In genomic region chr3:58177747-58178527, GRCh38 we compare ENCODE assay signal across 1 cellular context.
A peak's percentile ranks its signal among the peaks of the same experiment; 100 is the strongest.
TF ChIP-seq lines count a peak whose summit lies in the region.

No MANE protein-coding gene starts in this region.

TF ChIP-seq in HepG2, 621 proteins besides CTCF, POLR2A, EP300 and RAD21 (continued from another document and continues in another):
- TF ChIP-seq ZXDC (CRISPR knock-in tag; IDR thresholded peaks at IDR 0.05) (no peak), ZNF747 (CRISPR knock-in tag; IDR thresholded peaks at IDR 0.05; ENCODE audit: borderline replicate concordance) (no peak), ZNF572 (CRISPR knock-in tag; IDR thresholded peaks at IDR 0.05) (no peak), JUND (CRISPR knock-in tag; IDR thresholded peaks at IDR 0.05) (no peak), SP1 (IDR thresholded peaks at IDR 0.05) (no peak), SP1 (CRISPR knock-in tag; IDR thresholded peaks at IDR 0.05) (0 out of 2 replicates have a peak, but pooled peaks have one; percentile 38), KLF15 (CRISPR knock-in tag; IDR thresholded peaks at IDR 0.05; ENCODE audit: borderline replicate concordance) (no peak), ZNF512 (CRISPR knock-in tag; IDR thresholded peaks at IDR 0.05) (no peak), NCOA2 (CRISPR knock-in tag; IDR thresholded peaks at IDR 0.05) (0 out of 2 replicates have a peak, but pooled peaks have one; percentile 20), ZNF740 (CRISPR knock-in tag; IDR thresholded peaks at IDR 0.05) (no peak), ZC3H13 (CRISPR knock-in tag; IDR thresholded peaks at IDR 0.05) (no peak), ZNF563 (CRISPR knock-in tag; IDR thresholded peaks at IDR 0.05) (no peak), ZNF431 (CRISPR knock-in tag; IDR thresholded peaks at IDR 0.05; ENCODE audit: borderline replicate concordance, low read depth) (no peak), TCF12 (IDR thresholded peaks at IDR 0.05) (no peak), TCF12 (CRISPR knock-in tag; IDR thresholded peaks at IDR 0.05) (no peak), REL (CRISPR knock-in tag; conservative IDR thresholded peaks at IDR 0.05) (no peak), ASH2L (IDR thresholded peaks at IDR 0.05; ENCODE audit: insufficient read length, low read depth, low read length) (no peak), ZNF292 (CRISPR knock-in tag; IDR thresholded peaks at IDR 0.05; ENCODE audit: borderline replicate concordance, low read depth) (peak; percentile 78), ZFP1 (CRISPR knock-in tag; IDR thresholded peaks at IDR 0.05) (no peak), SMAD9 (CRISPR knock-in tag; IDR thresholded peaks at IDR 0.05) (no peak), GZF1 (CRISPR knock-in tag; IDR thresholded peaks at IDR 0.05) (no peak), KLF6 (CRISPR knock-in tag; IDR thresholded peaks at IDR 0.05) (no peak), MIER2 (CRISPR knock-in tag; IDR thresholded peaks at IDR 0.05) (no peak), ZNF552 (CRISPR knock-in tag; IDR thresholded peaks at IDR 0.05; ENCODE audit: borderline replicate concordance) (no peak), HDAC1 (CRISPR knock-in tag; IDR thresholded peaks at IDR 0.05) (peak; percentile 59), ZNF710 (CRISPR knock-in tag; IDR thresholded peaks at IDR 0.05; ENCODE audit: borderline replicate concordance) (0 out of 2 replicates have a peak, but pooled peaks have one; percentile 70), BCL3 (CRISPR knock-in tag; IDR thresholded peaks at IDR 0.05) (no peak), ZNF451 (CRISPR knock-in tag; IDR thresholded peaks at IDR 0.05) (peak; percentile 21; the same call in 1 of the 2 replicates), ZFP41 (CRISPR knock-in tag; IDR thresholded peaks at IDR 0.05; ENCODE audit: borderline replicate concordance) (no peak), ZNF737 (CRISPR knock-in tag; IDR thresholded peaks at IDR 0.05; ENCODE audit: borderline replicate concordance) (no peak), ARNT (IDR thresholded peaks at IDR 0.05) (no peak), KDM5B (CRISPR knock-in tag; IDR thresholded peaks at IDR 0.05; ENCODE audit: borderline replicate concordance) (peak; percentile 27; the same call in 1 of the 2 replicates)
- TF ChIP-seq, protein P1, sequence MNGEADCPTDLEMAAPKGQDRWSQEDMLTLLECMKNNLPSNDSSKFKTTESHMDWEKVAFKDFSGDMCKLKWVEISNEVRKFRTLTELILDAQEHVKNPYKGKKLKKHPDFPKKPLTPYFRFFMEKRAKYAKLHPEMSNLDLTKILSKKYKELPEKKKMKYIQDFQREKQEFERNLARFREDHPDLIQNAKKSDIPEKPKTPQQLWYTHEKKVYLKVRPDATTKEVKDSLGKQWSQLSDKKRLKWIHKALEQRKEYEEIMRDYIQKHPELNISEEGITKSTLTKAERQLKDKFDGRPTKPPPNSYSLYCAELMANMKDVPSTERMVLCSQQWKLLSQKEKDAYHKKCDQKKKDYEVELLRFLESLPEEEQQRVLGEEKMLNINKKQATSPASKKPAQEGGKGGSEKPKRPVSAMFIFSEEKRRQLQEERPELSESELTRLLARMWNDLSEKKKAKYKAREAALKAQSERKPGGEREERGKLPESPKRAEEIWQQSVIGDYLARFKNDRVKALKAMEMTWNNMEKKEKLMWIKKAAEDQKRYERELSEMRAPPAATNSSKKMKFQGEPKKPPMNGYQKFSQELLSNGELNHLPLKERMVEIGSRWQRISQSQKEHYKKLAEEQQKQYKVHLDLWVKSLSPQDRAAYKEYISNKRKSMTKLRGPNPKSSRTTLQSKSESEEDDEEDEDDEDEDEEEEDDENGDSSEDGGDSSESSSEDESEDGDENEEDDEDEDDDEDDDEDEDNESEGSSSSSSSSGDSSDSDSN (CRISPR knock-in tag; IDR thresholded peaks at IDR 0.05) = peak; percentile 81
- TF ChIP-seq, protein P2, sequence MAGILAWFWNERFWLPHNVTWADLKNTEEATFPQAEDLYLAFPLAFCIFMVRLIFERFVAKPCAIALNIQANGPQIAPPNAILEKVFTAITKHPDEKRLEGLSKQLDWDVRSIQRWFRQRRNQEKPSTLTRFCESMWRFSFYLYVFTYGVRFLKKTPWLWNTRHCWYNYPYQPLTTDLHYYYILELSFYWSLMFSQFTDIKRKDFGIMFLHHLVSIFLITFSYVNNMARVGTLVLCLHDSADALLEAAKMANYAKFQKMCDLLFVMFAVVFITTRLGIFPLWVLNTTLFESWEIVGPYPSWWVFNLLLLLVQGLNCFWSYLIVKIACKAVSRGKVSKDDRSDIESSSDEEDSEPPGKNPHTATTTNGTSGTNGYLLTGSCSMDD (CRISPR knock-in tag; IDR thresholded peaks at IDR 0.05) = no peak
- TF ChIP-seq, protein P3, sequence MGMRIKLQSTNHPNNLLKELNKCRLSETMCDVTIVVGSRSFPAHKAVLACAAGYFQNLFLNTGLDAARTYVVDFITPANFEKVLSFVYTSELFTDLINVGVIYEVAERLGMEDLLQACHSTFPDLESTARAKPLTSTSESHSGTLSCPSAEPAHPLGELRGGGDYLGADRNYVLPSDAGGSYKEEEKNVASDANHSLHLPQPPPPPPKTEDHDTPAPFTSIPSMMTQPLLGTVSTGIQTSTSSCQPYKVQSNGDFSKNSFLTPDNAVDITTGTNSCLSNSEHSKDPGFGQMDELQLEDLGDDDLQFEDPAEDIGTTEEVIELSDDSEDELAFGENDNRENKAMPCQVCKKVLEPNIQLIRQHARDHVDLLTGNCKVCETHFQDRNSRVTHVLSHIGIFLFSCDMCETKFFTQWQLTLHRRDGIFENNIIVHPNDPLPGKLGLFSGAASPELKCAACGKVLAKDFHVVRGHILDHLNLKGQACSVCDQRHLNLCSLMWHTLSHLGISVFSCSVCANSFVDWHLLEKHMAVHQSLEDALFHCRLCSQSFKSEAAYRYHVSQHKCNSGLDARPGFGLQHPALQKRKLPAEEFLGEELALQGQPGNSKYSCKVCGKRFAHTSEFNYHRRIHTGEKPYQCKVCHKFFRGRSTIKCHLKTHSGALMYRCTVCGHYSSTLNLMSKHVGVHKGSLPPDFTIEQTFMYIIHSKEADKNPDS (CRISPR knock-in tag; IDR thresholded peaks at IDR 0.05) = no peak
- TF ChIP-seq, protein P4, sequence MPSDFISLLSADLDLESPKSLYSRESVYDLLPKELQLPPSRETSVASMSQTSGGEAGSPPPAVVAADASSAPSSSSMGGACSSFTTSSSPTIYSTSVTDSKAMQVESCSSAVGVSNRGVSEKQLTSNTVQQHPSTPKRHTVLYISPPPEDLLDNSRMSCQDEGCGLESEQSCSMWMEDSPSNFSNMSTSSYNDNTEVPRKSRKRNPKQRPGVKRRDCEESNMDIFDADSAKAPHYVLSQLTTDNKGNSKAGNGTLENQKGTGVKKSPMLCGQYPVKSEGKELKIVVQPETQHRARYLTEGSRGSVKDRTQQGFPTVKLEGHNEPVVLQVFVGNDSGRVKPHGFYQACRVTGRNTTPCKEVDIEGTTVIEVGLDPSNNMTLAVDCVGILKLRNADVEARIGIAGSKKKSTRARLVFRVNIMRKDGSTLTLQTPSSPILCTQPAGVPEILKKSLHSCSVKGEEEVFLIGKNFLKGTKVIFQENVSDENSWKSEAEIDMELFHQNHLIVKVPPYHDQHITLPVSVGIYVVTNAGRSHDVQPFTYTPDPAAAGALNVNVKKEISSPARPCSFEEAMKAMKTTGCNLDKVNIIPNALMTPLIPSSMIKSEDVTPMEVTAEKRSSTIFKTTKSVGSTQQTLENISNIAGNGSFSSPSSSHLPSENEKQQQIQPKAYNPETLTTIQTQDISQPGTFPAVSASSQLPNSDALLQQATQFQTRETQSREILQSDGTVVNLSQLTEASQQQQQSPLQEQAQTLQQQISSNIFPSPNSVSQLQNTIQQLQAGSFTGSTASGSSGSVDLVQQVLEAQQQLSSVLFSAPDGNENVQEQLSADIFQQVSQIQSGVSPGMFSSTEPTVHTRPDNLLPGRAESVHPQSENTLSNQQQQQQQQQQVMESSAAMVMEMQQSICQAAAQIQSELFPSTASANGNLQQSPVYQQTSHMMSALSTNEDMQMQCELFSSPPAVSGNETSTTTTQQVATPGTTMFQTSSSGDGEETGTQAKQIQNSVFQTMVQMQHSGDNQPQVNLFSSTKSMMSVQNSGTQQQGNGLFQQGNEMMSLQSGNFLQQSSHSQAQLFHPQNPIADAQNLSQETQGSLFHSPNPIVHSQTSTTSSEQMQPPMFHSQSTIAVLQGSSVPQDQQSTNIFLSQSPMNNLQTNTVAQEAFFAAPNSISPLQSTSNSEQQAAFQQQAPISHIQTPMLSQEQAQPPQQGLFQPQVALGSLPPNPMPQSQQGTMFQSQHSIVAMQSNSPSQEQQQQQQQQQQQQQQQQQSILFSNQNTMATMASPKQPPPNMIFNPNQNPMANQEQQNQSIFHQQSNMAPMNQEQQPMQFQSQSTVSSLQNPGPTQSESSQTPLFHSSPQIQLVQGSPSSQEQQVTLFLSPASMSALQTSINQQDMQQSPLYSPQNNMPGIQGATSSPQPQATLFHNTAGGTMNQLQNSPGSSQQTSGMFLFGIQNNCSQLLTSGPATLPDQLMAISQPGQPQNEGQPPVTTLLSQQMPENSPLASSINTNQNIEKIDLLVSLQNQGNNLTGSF (CRISPR knock-in tag; IDR thresholded peaks at IDR 0.05) = no peak
- TF ChIP-seq, protein P5, sequence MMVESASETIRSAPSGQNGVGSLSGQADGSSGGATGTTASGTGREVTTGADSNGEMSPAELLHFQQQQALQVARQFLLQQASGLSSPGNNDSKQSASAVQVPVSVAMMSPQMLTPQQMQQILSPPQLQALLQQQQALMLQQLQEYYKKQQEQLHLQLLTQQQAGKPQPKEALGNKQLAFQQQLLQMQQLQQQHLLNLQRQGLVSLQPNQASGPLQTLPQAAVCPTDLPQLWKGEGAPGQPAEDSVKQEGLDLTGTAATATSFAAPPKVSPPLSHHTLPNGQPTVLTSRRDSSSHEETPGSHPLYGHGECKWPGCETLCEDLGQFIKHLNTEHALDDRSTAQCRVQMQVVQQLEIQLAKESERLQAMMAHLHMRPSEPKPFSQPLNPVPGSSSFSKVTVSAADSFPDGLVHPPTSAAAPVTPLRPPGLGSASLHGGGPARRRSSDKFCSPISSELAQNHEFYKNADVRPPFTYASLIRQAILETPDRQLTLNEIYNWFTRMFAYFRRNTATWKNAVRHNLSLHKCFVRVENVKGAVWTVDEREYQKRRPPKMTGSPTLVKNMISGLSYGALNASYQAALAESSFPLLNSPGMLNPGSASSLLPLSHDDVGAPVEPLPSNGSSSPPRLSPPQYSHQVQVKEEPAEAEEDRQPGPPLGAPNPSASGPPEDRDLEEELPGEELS (CRISPR knock-in tag; IDR thresholded peaks at IDR 0.05) = no peak
- TF ChIP-seq, protein P6, sequence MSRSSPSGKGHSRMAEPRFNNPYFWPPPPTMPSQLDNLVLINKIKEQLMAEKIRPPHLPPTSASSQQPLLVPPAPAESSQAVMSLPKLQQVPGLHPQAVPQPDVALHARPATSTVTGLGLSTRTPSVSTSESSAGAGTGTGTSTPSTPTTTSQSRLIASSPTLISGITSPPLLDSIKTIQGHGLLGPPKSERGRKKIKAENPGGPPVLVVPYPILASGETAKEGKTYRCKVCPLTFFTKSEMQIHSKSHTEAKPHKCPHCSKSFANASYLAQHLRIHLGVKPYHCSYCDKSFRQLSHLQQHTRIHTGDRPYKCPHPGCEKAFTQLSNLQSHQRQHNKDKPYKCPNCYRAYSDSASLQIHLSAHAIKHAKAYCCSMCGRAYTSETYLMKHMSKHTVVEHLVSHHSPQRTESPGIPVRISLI (CRISPR knock-in tag; IDR thresholded peaks at IDR 0.05; ENCODE audit: borderline replicate concordance) = no peak
